ENCODE assay signal across 1 cellular context in the genomic region with DNA sequence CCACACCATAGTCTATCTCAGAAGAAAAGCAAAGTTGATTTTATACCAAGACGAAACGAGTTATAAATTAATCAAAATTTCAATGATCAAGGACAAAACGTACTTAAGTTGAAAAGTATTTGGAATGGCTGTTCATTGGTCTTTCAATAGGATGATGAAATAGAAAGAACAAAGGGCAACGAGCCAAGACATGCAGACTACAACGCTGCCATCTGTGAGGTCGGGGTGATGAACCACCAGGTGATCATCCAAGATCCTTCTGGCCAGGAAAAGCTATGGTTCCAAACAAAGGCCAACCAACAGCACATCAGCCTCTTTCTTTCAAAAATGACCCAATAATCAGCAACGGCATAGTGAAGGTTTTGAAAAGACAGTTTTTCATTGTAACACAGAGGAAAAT.
TF ChIP-seq lines count a peak whose summit lies in the region.

No MANE protein-coding gene starts in this region.

TF ChIP-seq in K562, 482 proteins besides CTCF, POLR2A, EP300 and RAD21 (continued from another document):
- TF ChIP-seq, protein P1, sequence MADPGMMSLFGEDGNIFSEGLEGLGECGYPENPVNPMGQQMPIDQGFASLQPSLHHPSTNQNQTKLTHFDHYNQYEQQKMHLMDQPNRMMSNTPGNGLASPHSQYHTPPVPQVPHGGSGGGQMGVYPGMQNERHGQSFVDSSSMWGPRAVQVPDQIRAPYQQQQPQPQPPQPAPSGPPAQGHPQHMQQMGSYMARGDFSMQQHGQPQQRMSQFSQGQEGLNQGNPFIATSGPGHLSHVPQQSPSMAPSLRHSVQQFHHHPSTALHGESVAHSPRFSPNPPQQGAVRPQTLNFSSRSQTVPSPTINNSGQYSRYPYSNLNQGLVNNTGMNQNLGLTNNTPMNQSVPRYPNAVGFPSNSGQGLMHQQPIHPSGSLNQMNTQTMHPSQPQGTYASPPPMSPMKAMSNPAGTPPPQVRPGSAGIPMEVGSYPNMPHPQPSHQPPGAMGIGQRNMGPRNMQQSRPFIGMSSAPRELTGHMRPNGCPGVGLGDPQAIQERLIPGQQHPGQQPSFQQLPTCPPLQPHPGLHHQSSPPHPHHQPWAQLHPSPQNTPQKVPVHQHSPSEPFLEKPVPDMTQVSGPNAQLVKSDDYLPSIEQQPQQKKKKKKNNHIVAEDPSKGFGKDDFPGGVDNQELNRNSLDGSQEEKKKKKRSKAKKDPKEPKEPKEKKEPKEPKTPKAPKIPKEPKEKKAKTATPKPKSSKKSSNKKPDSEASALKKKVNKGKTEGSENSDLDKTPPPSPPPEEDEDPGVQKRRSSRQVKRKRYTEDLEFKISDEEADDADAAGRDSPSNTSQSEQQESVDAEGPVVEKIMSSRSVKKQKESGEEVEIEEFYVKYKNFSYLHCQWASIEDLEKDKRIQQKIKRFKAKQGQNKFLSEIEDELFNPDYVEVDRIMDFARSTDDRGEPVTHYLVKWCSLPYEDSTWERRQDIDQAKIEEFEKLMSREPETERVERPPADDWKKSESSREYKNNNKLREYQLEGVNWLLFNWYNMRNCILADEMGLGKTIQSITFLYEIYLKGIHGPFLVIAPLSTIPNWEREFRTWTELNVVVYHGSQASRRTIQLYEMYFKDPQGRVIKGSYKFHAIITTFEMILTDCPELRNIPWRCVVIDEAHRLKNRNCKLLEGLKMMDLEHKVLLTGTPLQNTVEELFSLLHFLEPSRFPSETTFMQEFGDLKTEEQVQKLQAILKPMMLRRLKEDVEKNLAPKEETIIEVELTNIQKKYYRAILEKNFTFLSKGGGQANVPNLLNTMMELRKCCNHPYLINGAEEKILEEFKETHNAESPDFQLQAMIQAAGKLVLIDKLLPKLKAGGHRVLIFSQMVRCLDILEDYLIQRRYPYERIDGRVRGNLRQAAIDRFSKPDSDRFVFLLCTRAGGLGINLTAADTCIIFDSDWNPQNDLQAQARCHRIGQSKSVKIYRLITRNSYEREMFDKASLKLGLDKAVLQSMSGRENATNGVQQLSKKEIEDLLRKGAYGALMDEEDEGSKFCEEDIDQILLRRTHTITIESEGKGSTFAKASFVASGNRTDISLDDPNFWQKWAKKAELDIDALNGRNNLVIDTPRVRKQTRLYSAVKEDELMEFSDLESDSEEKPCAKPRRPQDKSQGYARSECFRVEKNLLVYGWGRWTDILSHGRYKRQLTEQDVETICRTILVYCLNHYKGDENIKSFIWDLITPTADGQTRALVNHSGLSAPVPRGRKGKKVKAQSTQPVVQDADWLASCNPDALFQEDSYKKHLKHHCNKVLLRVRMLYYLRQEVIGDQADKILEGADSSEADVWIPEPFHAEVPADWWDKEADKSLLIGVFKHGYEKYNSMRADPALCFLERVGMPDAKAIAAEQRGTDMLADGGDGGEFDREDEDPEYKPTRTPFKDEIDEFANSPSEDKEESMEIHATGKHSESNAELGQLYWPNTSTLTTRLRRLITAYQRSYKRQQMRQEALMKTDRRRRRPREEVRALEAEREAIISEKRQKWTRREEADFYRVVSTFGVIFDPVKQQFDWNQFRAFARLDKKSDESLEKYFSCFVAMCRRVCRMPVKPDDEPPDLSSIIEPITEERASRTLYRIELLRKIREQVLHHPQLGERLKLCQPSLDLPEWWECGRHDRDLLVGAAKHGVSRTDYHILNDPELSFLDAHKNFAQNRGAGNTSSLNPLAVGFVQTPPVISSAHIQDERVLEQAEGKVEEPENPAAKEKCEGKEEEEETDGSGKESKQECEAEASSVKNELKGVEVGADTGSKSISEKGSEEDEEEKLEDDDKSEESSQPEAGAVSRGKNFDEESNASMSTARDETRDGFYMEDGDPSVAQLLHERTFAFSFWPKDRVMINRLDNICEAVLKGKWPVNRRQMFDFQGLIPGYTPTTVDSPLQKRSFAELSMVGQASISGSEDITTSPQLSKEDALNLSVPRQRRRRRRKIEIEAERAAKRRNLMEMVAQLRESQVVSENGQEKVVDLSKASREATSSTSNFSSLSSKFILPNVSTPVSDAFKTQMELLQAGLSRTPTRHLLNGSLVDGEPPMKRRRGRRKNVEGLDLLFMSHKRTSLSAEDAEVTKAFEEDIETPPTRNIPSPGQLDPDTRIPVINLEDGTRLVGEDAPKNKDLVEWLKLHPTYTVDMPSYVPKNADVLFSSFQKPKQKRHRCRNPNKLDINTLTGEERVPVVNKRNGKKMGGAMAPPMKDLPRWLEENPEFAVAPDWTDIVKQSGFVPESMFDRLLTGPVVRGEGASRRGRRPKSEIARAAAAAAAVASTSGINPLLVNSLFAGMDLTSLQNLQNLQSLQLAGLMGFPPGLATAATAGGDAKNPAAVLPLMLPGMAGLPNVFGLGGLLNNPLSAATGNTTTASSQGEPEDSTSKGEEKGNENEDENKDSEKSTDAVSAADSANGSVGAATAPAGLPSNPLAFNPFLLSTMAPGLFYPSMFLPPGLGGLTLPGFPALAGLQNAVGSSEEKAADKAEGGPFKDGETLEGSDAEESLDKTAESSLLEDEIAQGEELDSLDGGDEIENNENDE (IDR thresholded peaks at IDR 0.05; ENCODE audit: low read depth, low read length) = no peak
- TF ChIP-seq RBM39 (optimal IDR thresholded peaks at IDR 0.05; ENCODE audit: low read depth, low read length) = no peak
- TF ChIP-seq GABPB1 (CRISPR knock-in tag; IDR thresholded peaks at IDR 0.05) = no peak
- TF ChIP-seq NFATC3 (IDR thresholded peaks at IDR 0.05) = no peak
- TF ChIP-seq, protein P2, sequence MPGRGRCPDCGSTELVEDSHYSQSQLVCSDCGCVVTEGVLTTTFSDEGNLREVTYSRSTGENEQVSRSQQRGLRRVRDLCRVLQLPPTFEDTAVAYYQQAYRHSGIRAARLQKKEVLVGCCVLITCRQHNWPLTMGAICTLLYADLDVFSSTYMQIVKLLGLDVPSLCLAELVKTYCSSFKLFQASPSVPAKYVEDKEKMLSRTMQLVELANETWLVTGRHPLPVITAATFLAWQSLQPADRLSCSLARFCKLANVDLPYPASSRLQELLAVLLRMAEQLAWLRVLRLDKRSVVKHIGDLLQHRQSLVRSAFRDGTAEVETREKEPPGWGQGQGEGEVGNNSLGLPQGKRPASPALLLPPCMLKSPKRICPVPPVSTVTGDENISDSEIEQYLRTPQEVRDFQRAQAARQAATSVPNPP (IDR thresholded peaks at IDR 0.05; ENCODE audit: borderline replicate concordance, insufficient read depth, insufficient read length) = no peak
- TF ChIP-seq, protein P3, sequence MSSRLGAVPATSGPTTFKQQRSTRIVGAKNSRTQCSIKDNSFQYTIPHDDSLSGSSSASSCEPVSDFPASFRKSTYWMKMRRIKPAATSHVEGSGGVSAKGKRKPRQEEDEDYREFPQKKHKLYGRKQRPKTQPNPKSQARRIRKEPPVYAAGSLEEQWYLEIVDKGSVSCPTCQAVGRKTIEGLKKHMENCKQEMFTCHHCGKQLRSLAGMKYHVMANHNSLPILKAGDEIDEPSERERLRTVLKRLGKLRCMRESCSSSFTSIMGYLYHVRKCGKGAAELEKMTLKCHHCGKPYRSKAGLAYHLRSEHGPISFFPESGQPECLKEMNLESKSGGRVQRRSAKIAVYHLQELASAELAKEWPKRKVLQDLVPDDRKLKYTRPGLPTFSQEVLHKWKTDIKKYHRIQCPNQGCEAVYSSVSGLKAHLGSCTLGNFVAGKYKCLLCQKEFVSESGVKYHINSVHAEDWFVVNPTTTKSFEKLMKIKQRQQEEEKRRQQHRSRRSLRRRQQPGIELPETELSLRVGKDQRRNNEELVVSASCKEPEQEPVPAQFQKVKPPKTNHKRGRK (tag; IDR thresholded peaks at IDR 0.05) = no peak
- TF ChIP-seq, protein P4, sequence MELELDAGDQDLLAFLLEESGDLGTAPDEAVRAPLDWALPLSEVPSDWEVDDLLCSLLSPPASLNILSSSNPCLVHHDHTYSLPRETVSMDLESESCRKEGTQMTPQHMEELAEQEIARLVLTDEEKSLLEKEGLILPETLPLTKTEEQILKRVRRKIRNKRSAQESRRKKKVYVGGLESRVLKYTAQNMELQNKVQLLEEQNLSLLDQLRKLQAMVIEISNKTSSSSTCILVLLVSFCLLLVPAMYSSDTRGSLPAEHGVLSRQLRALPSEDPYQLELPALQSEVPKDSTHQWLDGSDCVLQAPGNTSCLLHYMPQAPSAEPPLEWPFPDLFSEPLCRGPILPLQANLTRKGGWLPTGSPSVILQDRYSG (tag; conservative IDR thresholded peaks at IDR 0.05; ENCODE audit: low read depth) = no peak
- TF ChIP-seq CTBP1 (IDR thresholded peaks at IDR 0.05; ENCODE audit: borderline replicate concordance) = peak; percentile 53; the same call in 1 of the 2 replicates
- no peak for TF ChIP-seq EGR1 (conservative IDR thresholded peaks at IDR 0.05)
- TF ChIP-seq, protein P5, sequence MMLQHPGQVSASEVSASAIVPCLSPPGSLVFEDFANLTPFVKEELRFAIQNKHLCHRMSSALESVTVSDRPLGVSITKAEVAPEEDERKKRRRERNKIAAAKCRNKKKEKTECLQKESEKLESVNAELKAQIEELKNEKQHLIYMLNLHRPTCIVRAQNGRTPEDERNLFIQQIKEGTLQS (IDR thresholded peaks at IDR 0.05) = peak; percentile 89
- TF ChIP-seq, protein P5 (CRISPR knock-in tag; conservative IDR thresholded peaks at IDR 0.05) = no peak
- TF ChIP-seq, protein P6, sequence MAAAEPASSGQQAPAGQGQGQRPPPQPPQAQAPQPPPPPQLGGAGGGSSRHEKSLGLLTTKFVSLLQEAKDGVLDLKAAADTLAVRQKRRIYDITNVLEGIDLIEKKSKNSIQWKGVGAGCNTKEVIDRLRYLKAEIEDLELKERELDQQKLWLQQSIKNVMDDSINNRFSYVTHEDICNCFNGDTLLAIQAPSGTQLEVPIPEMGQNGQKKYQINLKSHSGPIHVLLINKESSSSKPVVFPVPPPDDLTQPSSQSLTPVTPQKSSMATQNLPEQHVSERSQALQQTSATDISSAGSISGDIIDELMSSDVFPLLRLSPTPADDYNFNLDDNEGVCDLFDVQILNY (CRISPR knock-in tag; IDR thresholded peaks at IDR 0.05) = no peak
- TF ChIP-seq, protein P7, sequence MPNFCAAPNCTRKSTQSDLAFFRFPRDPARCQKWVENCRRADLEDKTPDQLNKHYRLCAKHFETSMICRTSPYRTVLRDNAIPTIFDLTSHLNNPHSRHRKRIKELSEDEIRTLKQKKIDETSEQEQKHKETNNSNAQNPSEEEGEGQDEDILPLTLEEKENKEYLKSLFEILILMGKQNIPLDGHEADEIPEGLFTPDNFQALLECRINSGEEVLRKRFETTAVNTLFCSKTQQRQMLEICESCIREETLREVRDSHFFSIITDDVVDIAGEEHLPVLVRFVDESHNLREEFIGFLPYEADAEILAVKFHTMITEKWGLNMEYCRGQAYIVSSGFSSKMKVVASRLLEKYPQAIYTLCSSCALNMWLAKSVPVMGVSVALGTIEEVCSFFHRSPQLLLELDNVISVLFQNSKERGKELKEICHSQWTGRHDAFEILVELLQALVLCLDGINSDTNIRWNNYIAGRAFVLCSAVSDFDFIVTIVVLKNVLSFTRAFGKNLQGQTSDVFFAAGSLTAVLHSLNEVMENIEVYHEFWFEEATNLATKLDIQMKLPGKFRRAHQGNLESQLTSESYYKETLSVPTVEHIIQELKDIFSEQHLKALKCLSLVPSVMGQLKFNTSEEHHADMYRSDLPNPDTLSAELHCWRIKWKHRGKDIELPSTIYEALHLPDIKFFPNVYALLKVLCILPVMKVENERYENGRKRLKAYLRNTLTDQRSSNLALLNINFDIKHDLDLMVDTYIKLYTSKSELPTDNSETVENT (CRISPR knock-in tag; IDR thresholded peaks at IDR 0.05) = no peak
- TF ChIP-seq PRPF4 (IDR thresholded peaks at IDR 0.05; ENCODE audit: insufficient read depth, low read depth, low read length, poor library complexity, severe bottlenecking) = no peak
- no peak for TF ChIP-seq HDAC2 (IDR thresholded peaks at IDR 0.05)
- no peak for TF ChIP-seq KDM5B (IDR thresholded peaks at IDR 0.05; ENCODE audit: insufficient replicate concordance, low read depth, low read length)
- TF ChIP-seq MAFG (tag; conservative IDR thresholded peaks at IDR 0.05) = no peak
- TF ChIP-seq CC2D1A (IDR thresholded peaks at IDR 0.05) = 0 out of 2 replicates have a peak, but pooled peaks have one; percentile 16
- no peak for TF ChIP-seq FOXA3 (CRISPR knock-in tag; conservative IDR thresholded peaks at IDR 0.05 in 1 of 2, IDR thresholded peaks at IDR 0.05 in 1 of 2)
- no peak for TF ChIP-seq GABPB2 (CRISPR knock-in tag; conservative IDR thresholded peaks at IDR 0.05)
- no peak for TF ChIP-seq TBP (optimal IDR thresholded peaks at IDR 0.05; ENCODE audit: low read depth, low read length)
- TF ChIP-seq, protein P8, sequence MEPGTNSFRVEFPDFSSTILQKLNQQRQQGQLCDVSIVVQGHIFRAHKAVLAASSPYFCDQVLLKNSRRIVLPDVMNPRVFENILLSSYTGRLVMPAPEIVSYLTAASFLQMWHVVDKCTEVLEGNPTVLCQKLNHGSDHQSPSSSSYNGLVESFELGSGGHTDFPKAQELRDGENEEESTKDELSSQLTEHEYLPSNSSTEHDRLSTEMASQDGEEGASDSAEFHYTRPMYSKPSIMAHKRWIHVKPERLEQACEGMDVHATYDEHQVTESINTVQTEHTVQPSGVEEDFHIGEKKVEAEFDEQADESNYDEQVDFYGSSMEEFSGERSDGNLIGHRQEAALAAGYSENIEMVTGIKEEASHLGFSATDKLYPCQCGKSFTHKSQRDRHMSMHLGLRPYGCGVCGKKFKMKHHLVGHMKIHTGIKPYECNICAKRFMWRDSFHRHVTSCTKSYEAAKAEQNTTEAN (CRISPR knock-in tag; IDR thresholded peaks at IDR 0.05) = no peak
- TF ChIP-seq ZBTB1 (CRISPR knock-in tag; IDR thresholded peaks at IDR 0.05; ENCODE audit: borderline replicate concordance, low read depth) = no peak
- TF ChIP-seq LARP7 (IDR thresholded peaks at IDR 0.05) = no peak
- TF ChIP-seq, protein P9, sequence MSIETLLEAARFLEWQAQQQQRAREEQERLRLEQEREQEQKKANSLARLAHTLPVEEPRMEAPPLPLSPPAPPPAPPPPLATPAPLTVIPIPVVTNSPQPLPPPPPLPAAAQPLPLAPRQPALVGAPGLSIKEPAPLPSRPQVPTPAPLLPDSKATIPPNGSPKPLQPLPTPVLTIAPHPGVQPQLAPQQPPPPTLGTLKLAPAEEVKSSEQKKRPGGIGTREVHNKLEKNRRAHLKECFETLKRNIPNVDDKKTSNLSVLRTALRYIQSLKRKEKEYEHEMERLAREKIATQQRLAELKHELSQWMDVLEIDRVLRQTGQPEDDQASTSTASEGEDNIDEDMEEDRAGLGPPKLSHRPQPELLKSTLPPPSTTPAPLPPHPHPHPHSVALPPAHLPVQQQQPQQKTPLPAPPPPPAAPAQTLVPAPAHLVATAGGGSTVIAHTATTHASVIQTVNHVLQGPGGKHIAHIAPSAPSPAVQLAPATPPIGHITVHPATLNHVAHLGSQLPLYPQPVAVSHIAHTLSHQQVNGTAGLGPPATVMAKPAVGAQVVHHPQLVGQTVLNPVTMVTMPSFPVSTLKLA (conservative IDR thresholded peaks at IDR 0.05) = 0 out of 4 replicates have a peak, but pooled peaks of 1 of the 2 experiments have one; percentile 7
- TF ChIP-seq FOSL1 (tag; conservative IDR thresholded peaks at IDR 0.05) = no peak
- no peak for TF ChIP-seq ZNF830 (CRISPR knock-in tag; IDR thresholded peaks at IDR 0.05)
- no peak for TF ChIP-seq SUPT5H (IDR thresholded peaks at IDR 0.05)
- no peak for TF ChIP-seq KAT7 (CRISPR knock-in tag; IDR thresholded peaks at IDR 0.05; ENCODE audit: borderline replicate concordance)
- 0 out of 2 replicates have a peak, but pooled peaks have one; percentile 42 for TF ChIP-seq TOE1 (IDR thresholded peaks at IDR 0.05; ENCODE audit: borderline replicate concordance)
- no peak for TF ChIP-seq TOE1 (CRISPR knock-in tag; IDR thresholded peaks at IDR 0.05; ENCODE audit: borderline replicate concordance, low read depth)
- no peak for TF ChIP-seq PPARD (CRISPR knock-in tag; IDR thresholded peaks at IDR 0.05)
- TF ChIP-seq NFIC (IDR thresholded peaks at IDR 0.05) = peak; percentile 84
- no peak for TF ChIP-seq NFYB (IDR thresholded peaks at IDR 0.05; ENCODE audit: extremely low read depth, insufficient read length)
- TF ChIP-seq IRF2 (CRISPR knock-in tag; IDR thresholded peaks at IDR 0.05) = no peak
- no peak for TF ChIP-seq BACH1 (tag; IDR thresholded peaks at IDR 0.05)
- TF ChIP-seq RBFOX2 (IDR thresholded peaks at IDR 0.05; ENCODE audit: low read depth, low read length) = no peak
